In genomic region chr4:142158980-142159379, GRCh38 we compare ENCODE assay signal across 22 cellular contexts.
DNase-seq lines count a peak whose midpoint lies in the region; ATAC-seq, FAIRE-seq and TF ChIP-seq lines count a peak whose summit lies in the region.
"Had no signal": no experiment of that assay in that cellular context is flagged by ENCODE, and none has a peak within 500 bp of the region (broad histone marks: within the 10 kb centered on the region; RNA-seq: fewer than 3 reads in every experiment).

No MANE protein-coding gene starts in this region.

- H3K9ac ChIP-seq in kidney (ENCODE audit: low read length in 2 of 2) (no peak overlapping the region), Karpas-422 (ENCODE audit: low read length) (no peak overlapping the region)
- H3K9ac ChIP-seq: BLaER1 had no signal

- peak; percentile 41 for FAIRE-seq in G401.6 (lab: Jason Lieb, UNC)
- peak; percentile 52 for FAIRE-seq in kidney (lab: Jason Lieb, UNC)
- FAIRE-seq: A204.1, GM12891, GM18507 had no signal

- no peak for TF ChIP-seq CTCF in kidney (IDR thresholded peaks at IDR 0.05; ENCODE audit: borderline replicate concordance, extremely low read depth, insufficient read depth)

- H3K4me1 ChIP-seq in kidney (ENCODE audit: control insufficient read depth in 1 of 2, insufficient read depth in 1 of 2, low read depth in 1 of 2, low read length in 2 of 2) (peaks cover 0 to 5% of the 10 kb centered on the region in 2 donors), Karpas-422 (ENCODE audit: low read length) (no peaks in the 10 kb centered on the region)
- H3K4me1 ChIP-seq: BLaER1, Caco-2 had no signal

- no peaks in the 10 kb centered on the region for H3K27me3 ChIP-seq in Karpas-422 (ENCODE audit: low read length)
- H3K27me3 ChIP-seq: BLaER1 had no signal

- H4K20me1 ChIP-seq in Karpas-422 (ENCODE audit: insufficient read depth, low read depth, low read length) = no peaks in the 10 kb centered on the region
- H4K20me1 ChIP-seq: BLaER1 had no signal

- H2AFZ ChIP-seq in Karpas-422 (ENCODE audit: low read length) = no peak overlapping the region
- H2AFZ ChIP-seq: GM23338 had no signal

- H3K36me3 ChIP-seq in kidney (ENCODE audit: control insufficient read depth in 1 of 2, insufficient read depth in 2 of 2, low read length in 2 of 2) (no peaks in the 10 kb centered on the region), Karpas-422 (ENCODE audit: insufficient read depth, low read length) (no peaks in the 10 kb centered on the region)
- H3K36me3 ChIP-seq: BLaER1 had no signal

- no peaks in the 10 kb centered on the region for H3K79me2 ChIP-seq in Karpas-422 (ENCODE audit: low read length)

- H3K4me2 ChIP-seq in Karpas-422 (ENCODE audit: low read depth, low read length, poor library complexity, severe bottlenecking) = no peak overlapping the region
- H3K4me2 ChIP-seq: BLaER1, GM23338 had no signal

- intact Hi-C loops in kidney (cut with DNase I) = no loop called here

- H3K9me3 ChIP-seq in kidney (ENCODE audit: control insufficient read depth in 1 of 2, low read length in 2 of 2) (no peaks in the 10 kb centered on the region), Karpas-422 (ENCODE audit: low read length) (no peaks in the 10 kb centered on the region)
- H3K9me3 ChIP-seq: BLaER1, Caco-2 had no signal

- H3K4me3 ChIP-seq in kidney (ENCODE audit: low read length in 2 of 2) (no peak overlapping the region), Karpas-422 (ENCODE audit: low read length) (no peak overlapping the region)
- H3K4me3 ChIP-seq: BLaER1, GM23338 had no signal

- H3K9me2 ChIP-seq in Karpas-422 (replicated peaks; ENCODE audit: insufficient read depth, low read length) = peaks cover 3% of the 10 kb centered on the region; the same call in 1 of the 2 replicates

- H3K27ac ChIP-seq in kidney (ENCODE audit: low read depth in 2 of 2, low read length in 2 of 2) (peak overlapping the region in 1 of 2 donors; percentile 5), Karpas-422 (ENCODE audit: low read length) (no peak overlapping the region)
- H3K27ac ChIP-seq: 22Rv1, BLaER1, C4-2B had no signal

- ATAC-seq in HG02588 (IDR thresholded peaks at IDR 0.05; ENCODE audit: unreplicated experiment) = no peak
- ATAC-seq: CD8-positive, alpha-beta T cell; GM23338; HCT116 had no signal

- DNase-seq in kidney = no peak
- DNase-seq in left kidney (ENCODE audit: low read depth, low spot score) = peak; percentile 7
- peak; percentile 71 for DNase-seq in renal cortical epithelial cell (ENCODE audit: low read depth)
- no peak for DNase-seq in Karpas-422
- DNase-seq in NCI-H1436 treated with DMSO at 0.1 percent for 48 hours (lab: John Stamatoyannopoulos, UW) = no peak
- DNase-seq: Caco-2; CD4-positive, CD25-positive, alpha-beta regulatory T cell; CD8-positive, alpha-beta T cell; DMS153; DND-41; GDM1; H9 had no signal

Comparison
In these comparisons a context has a peak if more than half of its experiments do, and no peak if none do; other contexts are left out.
1. DNase-seq: peak in left kidney (single experiment) and renal cortical epithelial cell (single experiment); none in kidney (single experiment), Karpas-422 (single experiment) and NCI-H1436 treated with DMSO at 0.1 percent for 48 hours (single experiment).